In the genomic region with DNA sequence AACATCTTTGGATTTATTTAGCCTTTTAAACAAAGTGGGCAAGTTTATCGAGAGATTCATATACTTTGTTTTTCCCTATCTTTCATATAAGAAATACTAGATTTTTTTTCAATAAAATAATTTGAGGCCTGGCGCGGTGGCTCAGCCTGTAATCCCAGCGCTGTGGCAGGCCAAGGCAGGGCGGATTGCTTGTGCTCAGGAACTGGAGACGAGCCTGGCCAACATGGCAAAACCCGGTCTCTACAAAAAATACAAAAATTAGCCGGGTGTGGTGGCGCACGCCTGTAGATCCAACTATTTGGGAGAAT, we compare ENCODE assay signal across 8 cellular contexts. TPM values are rescaled to one million over a fixed set of nuclear protein-coding genes. Genes with fewer than 3 reads are reported as not detected.
A peak's percentile ranks its signal among the peaks of the same experiment; 100 is the strongest.
DNase-seq lines count a peak whose midpoint lies in the region; ATAC-seq, FAIRE-seq and TF ChIP-seq lines count a peak whose summit lies in the region.

No MANE protein-coding gene starts in this region.

- dilution Hi-C loops in mammary epithelial cell (cut with HindIII; ENCODE audit: low sequenced_read_pairs), result no loop called here

- 56% methylated on average over 10 of the region's 10 CpGs for WGBS in mammary epithelial cell (ENCODE audit: low coverage, missing lambda C conversion rate)

- BruUV-seq in mammary epithelial cell (replicated peaks; lab: Mats Ljungman, UMichigan), result no TSS peak

- H3K27me3 ChIP-seq in mammary epithelial cell (ENCODE audit: insufficient read depth, low read length) (no peaks in the 10 kb centered on the region), mononuclear cell (ENCODE audit: insufficient read depth, low read length) (no peaks in the 10 kb centered on the region), vagina (no peaks in the 10 kb centered on the region)

- H3K4me1 Mint-ChIP-seq in stimulated activated naive CD8-positive, alpha-beta T cell treated with anti-CD3 and anti-CD28 coated beads, Interleukin-15, Interleukin-2, amounts not matched to agents 100 ng/mL and 50 ng/mL, for 24 hours (ENCODE audit: low read depth), result peaks cover 28% of the 10 kb centered on the region

- FAIRE-seq in GM12892 (lab: Jason Lieb, UNC), result no peak

- CTCF ChIA-PET in mammary epithelial cell (lab: Charles Lee; ENCODE audit: low non-redundant PET), result no interaction called here

- TF ChIP-seq POLR2A in vagina (IDR thresholded peaks at IDR 0.05) (no peak), GM12892 (IDR thresholded peaks at IDR 0.05; ENCODE audit: low read depth, low read length) (no peak)

- intact Hi-C loops in mammary epithelial cell (cut with micrococcal nuclease) (loop anchor here (10.0 kb wide), 2 partner anchors 316 to 546 kb away; a partner anchor contains a TSS), vagina (cut with DNase I) (no loop called here)

- H4K20me1 ChIP-seq in mammary epithelial cell (ENCODE audit: insufficient read depth, low read length), result no peaks in the 10 kb centered on the region

- H2AFZ ChIP-seq in mammary epithelial cell (ENCODE audit: low read depth, low read length), result peak overlapping the region; percentile 89

- H3K4me1 ChIP-seq in mammary epithelial cell (ENCODE audit: insufficient read depth, low read length) (peaks cover 15% of the 10 kb centered on the region), mononuclear cell (ENCODE audit: insufficient read depth, low read length) (peaks cover 26% of the 10 kb centered on the region), vagina (peaks cover 22% of the 10 kb centered on the region)

- no peaks in the 10 kb centered on the region for H3K36me3 ChIP-seq in mammary epithelial cell (ENCODE audit: insufficient read depth, low read length)
- H3K36me3 ChIP-seq in vagina, result no peaks in the 10 kb centered on the region

- H3K27me3 Mint-ChIP-seq in stimulated activated naive CD8-positive, alpha-beta T cell treated with anti-CD3 and anti-CD28 coated beads, Interleukin-15, Interleukin-2, amounts not matched to agents 100 ng/mL and 50 ng/mL, for 24 hours, result no peaks in the 10 kb centered on the region

- in situ Hi-C loops in mammary epithelial cell (cut with MboI; ENCODE audit: low sequenced_read_pairs in 2 of 2), result no loop called here

- TF ChIP-seq CTCF in mammary epithelial cell (conservative IDR thresholded peaks at IDR 0.05 in 1 of 2, IDR thresholded peaks at IDR 0.05 in 1 of 2; ENCODE audit: extremely low read depth in 1 of 2, insufficient read depth in 1 of 2, low read depth in 1 of 2, low read length in 2 of 2) (no peak), vagina (IDR thresholded peaks at IDR 0.05) (no peak)

- H3K9me3 Mint-ChIP-seq in stimulated activated naive CD8-positive, alpha-beta T cell treated with anti-CD3 and anti-CD28 coated beads, Interleukin-15, Interleukin-2, amounts not matched to agents 100 ng/mL and 50 ng/mL, for 24 hours, result no peaks in the 10 kb centered on the region

- H3K4me3 Mint-ChIP-seq in stimulated activated naive CD8-positive, alpha-beta T cell treated with anti-CD3 and anti-CD28 coated beads, Interleukin-15, Interleukin-2, amounts not matched to agents 100 ng/mL and 50 ng/mL, for 24 hours, result peak overlapping the region; percentile 86

- H3K36me3 Mint-ChIP-seq in stimulated activated naive CD8-positive, alpha-beta T cell treated with anti-CD3 and anti-CD28 coated beads, Interleukin-15, Interleukin-2, amounts not matched to agents 100 ng/mL and 50 ng/mL, for 24 hours (ENCODE audit: low read depth), result peaks cover 6% of the 10 kb centered on the region

- H3K27ac ChIP-seq in mammary epithelial cell (ENCODE audit: insufficient read depth, low read depth, low read length), result peak overlapping the region; percentile 77
- H3K27ac ChIP-seq in vagina, result peak overlapping the region; percentile 93

- peak overlapping the region; percentile 84 to 94 (median 88) for H3K4me3 ChIP-seq in mammary epithelial cell (replicated peaks in 1 of 3; ENCODE audit: insufficient read depth in 1 of 3, low read depth in 2 of 3, low read length in 3 of 3)
- peak overlapping the region; percentile 96 for H3K4me3 ChIP-seq in mononuclear cell (ENCODE audit: low read length)
- H3K4me3 ChIP-seq in vagina, result peak overlapping the region; percentile 79 to 99

- H3K79me2 ChIP-seq in mammary epithelial cell (ENCODE audit: insufficient read depth, low read length), result peaks cover 13% of the 10 kb centered on the region

- H3K9ac ChIP-seq in mammary epithelial cell (ENCODE audit: insufficient read depth, low read length), result no peak overlapping the region

- ATAC-seq in stimulated activated naive CD8-positive, alpha-beta T cell treated with anti-CD3 and anti-CD28 coated beads, Interleukin-15, Interleukin-2, amounts not matched to agents 100 U/mL and 50 U/mL, for 24 hours, result no peak

- H3K9me3 ChIP-seq in mammary epithelial cell (replicated peaks; ENCODE audit: insufficient read depth, low read length) (no peaks in the 10 kb centered on the region), mononuclear cell (ENCODE audit: low read depth, low read length) (no peaks in the 10 kb centered on the region), vagina (no peaks in the 10 kb centered on the region)

- peak overlapping the region; percentile 98 for H3K27ac Mint-ChIP-seq in stimulated activated naive CD8-positive, alpha-beta T cell treated with anti-CD3 and anti-CD28 coated beads, Interleukin-15, Interleukin-2, amounts not matched to agents 100 ng/mL and 50 ng/mL, for 24 hours

- DNase-seq in stimulated activated naive CD8-positive, alpha-beta T cell treated with anti-CD3 and anti-CD28 coated beads, Interleukin-15, Interleukin-2, amounts not matched to agents 100 U/mL and 50 U/mL, for 24 hours, result no peak
- DNase-seq in mammary epithelial cell (no peak), vagina (ENCODE audit: extremely low spot score in 2 of 2) (no peak), germinal center (ENCODE audit: low spot score) (no peak), GM12892 (ENCODE audit: insufficient read length) (no peak), NAMALWA (ENCODE audit: low spot score) (no peak)

- H3K4me2 ChIP-seq in mammary epithelial cell (ENCODE audit: insufficient read depth, low read depth, low read length), result peak overlapping the region; percentile 96

RNA-seq across cellular contexts. Expression of gene CDC14A, which starts 1.6 kb away (rescaled TPM):
- total RNA-seq in mammary epithelial cell (10 to 100 TPM in 1 of 2 donors, 1 to 10 TPM in 1; 3.2 to 10.3 TPM), mononuclear cell (167 TPM), vagina (14.5 TPM)
- 2.4 TPM for polyA plus RNA-seq in mammary epithelial cell
- 6.4 TPM for polyA minus RNA-seq in mammary epithelial cell
- polyA plus RNA-seq in GM12892 (2012; ENCODE audit: missing spikeins), result 4.0 TPM

Comparison
In these comparisons a context has a peak if more than half of its experiments do, and no peak if none do; other contexts are left out.
1. RNA of gene CDC14A, which starts 1.6 kb away (total RNA-seq): 167 TPM in mononuclear cell (single experiment); 14.5 TPM in vagina (single experiment) and 3.2 to 10.3 TPM in mammary epithelial cell; every median in the first group is over 10 times any median in the second.
2. Peak in every context shown above with its lines, with median percentiles within 50 percentile points of each other: H3K4me3 ChIP-seq.